In the genomic region with DNA sequence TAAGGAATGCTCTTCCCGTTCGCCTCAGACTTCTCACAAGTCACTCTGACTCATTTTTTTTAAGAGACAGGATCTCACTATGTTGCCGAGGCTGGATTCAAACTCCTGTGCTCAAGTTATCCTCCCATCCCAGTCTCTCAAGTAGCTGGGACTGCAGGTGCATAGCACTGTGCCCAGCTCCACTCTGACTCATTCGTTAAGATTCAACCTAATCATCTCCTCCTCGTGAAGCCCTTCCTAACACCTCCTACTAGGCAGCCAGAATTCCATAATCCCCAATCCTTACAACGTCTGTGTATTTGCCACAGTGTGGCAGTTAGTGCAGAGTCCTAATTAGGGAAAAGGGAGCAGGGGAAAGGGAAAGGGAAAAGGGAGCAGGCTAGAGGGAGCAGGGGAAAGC, we compare ENCODE assay signal across 34 cellular contexts. TPM values are rescaled to one million over a fixed set of nuclear protein-coding genes. Genes with fewer than 3 reads are reported as not detected.
"Had no signal": no experiment of that assay in that cellular context is flagged by ENCODE, and none has a peak within 500 bp of the region (broad histone marks: within the 10 kb centered on the region; RNA-seq: fewer than 3 reads in every experiment).

No MANE protein-coding gene starts in this region.

- H3K4me3 ChIP-seq: ascending aorta had no signal

- H3K4me1 Mint-ChIP-seq: activated B cell treated with CpG ODN at 0.5 μM for 24 hours; activated CD4-positive, alpha-beta T cell treated with anti-CD3 and anti-CD28 coated beads, Interleukin-2, amount 10 ng/mL, durations not matched to agents 24 days and 14 days; brain had no signal

- H3K4me1 ChIP-seq: ascending aorta had no signal

- ATAC-seq: activated CD8-positive, alpha-beta T cell treated with anti-CD3 and anti-CD28 coated beads for 36 hours; activated naive CD4-positive, alpha-beta T cell treated with anti-CD3 and anti-CD28 coated beads, Interleukin-2, amount 50 U/mL, for 72 hours; activated T-cell treated with anti-CD3 and anti-CD28 coated beads, Interleukin-2, amount 50 U/mL, for 4 hours; activated T-cell treated with anti-CD3 and anti-CD28 coated beads, Interleukin-2, amount 50 U/mL, for 72 hours; activated T-helper 17 cell treated with anti-CD3 and anti-CD28 coated beads, Interleukin-2, amount 50 U/mL, for 72 hours had no signal

- H3K27me3 ChIP-seq: ascending aorta had no signal

- H3K27me3 Mint-ChIP-seq: activated CD4-positive, alpha-beta memory T cell treated with anti-CD3 and anti-CD28 coated beads for 36 hours; activated CD8-positive, alpha-beta T cell treated with anti-CD3 and anti-CD28 coated beads for 36 hours; activated naive CD8-positive, alpha-beta T cell treated with anti-CD3 and anti-CD28 coated beads for 36 hours had no signal

- DNase-seq: activated B cell treated with CpG ODN at 0.5 μM for 24 hours; activated CD4-positive, alpha-beta memory T cell treated with anti-CD3 and anti-CD28 coated beads for 36 hours; activated CD4-positive, alpha-beta T cell treated with anti-CD3 and anti-CD28 coated beads for 4 hours; activated CD4-positive, alpha-beta T cell treated with anti-CD3 and anti-CD28 coated beads, Interleukin-2, amount 50 U/mL, for 1 hour; activated CD4-positive, alpha-beta T cell treated with anti-CD3 and anti-CD28 coated beads, Interleukin-2, amount 50 U/mL, for 4 hours; activated CD4-positive, CD25-positive, alpha-beta regulatory T cell treated with anti-CD3 and anti-CD28 coated beads, Interleukin-2, amount 50 U/mL, for 72 hours; activated CD8-positive, alpha-beta memory T cell treated with anti-CD3 and anti-CD28 coated beads, Interleukin-2, amount 50 U/mL, for 4 hours; activated CD8-positive, alpha-beta T cell treated with anti-CD3 and anti-CD28 coated beads for 36 hours; activated effector memory CD4-positive, alpha-beta T cell treated with anti-CD3 and anti-CD28 coated beads, Interleukin-2, amount 50 U/mL, for 16 hours; activated gamma-delta T cell treated with Interleukin-2 at 50 U/mL for 16 hours; activated naive CD4-positive, alpha-beta T cell; activated naive CD4-positive, alpha-beta T cell treated with anti-CD3 and anti-CD28 coated beads for 36 hours; activated naive CD4-positive, alpha-beta T cell treated with anti-CD3 and anti-CD28 coated beads, Interleukin-2, amount 50 U/mL, for 16 hours; activated naive CD8-positive, alpha-beta T cell treated with anti-CD3 and anti-CD28 coated beads for 36 hours; activated T-cell treated with anti-CD3 and anti-CD28 coated beads for 4 hours; activated T-cell treated with anti-CD3 and anti-CD28 coated beads, Interleukin-2, amount 50 U/mL, for 1 hour; activated T-cell treated with anti-CD3 and anti-CD28 coated beads, Interleukin-2, amount 50 U/mL, for 4 hours; activated T-cell treated with anti-CD3 and anti-CD28 coated beads, Interleukin-2, amount 50 U/mL, for 72 hours; amygdala; anterior cingulate cortex; central memory CD4-positive, alpha-beta T cell; T-helper 1 cell; T-helper 2 cell; T-helper 9 cell had no signal

- H3K9me3 ChIP-seq: ascending aorta had no signal

- H3K4me3 Mint-ChIP-seq: activated B cell treated with CpG ODN at 0.5 μM for 24 hours; activated CD4-positive, alpha-beta memory T cell treated with anti-CD3 and anti-CD28 coated beads for 36 hours; activated CD4-positive, alpha-beta T cell treated with anti-CD3 and anti-CD28 coated beads, Interleukin-2, amount 10 ng/mL, durations not matched to agents 24 days and 14 days; activated CD8-positive, alpha-beta T cell treated with anti-CD3 and anti-CD28 coated beads for 36 hours; activated naive CD4-positive, alpha-beta T cell treated with anti-CD3 and anti-CD28 coated beads for 36 hours; activated naive CD8-positive, alpha-beta T cell treated with anti-CD3 and anti-CD28 coated beads for 36 hours; activated T-cell treated with anti-CD3 and anti-CD28 coated beads, Interleukin-2, amount 50 U/mL, for 4 hours; activated T-cell treated with anti-CD3 and anti-CD28 coated beads, Interleukin-2, amount 50 U/mL, for 72 hours; activated T-helper 1 cell treated with anti-CD3 and anti-CD28 coated beads, Interleukin-12 subunit alpha, Interleukin-12 subunit beta, Interleukin-2, Interleukin-4 antibody, amounts not matched to agents 30 ng/mL and 10 ng/mL and 1 ng/mL, durations not matched to agents 14 hours and 24 hours and 36 hours; activated T-helper 17 cell treated with anti-CD3 and anti-CD28 coated beads, Interleukin-2, amount 50 U/mL, for 72 hours; brain; T-helper 1 cell treated with Interleukin-12 subunit alpha and Interleukin-12 subunit beta and Interleukin-4 antibody, amounts not matched to agents 30 μg/mL and 1 μg/mL, for 36 hours; T-helper 2 cell treated with Interferon-gamma antibody and Interleukin-4, amounts not matched to agents 5 μg/mL and 100 μg/mL, for 36 hours had no signal

- H3K27ac Mint-ChIP-seq: activated B cell treated with CpG ODN at 0.5 μM for 24 hours; activated CD4-positive, alpha-beta memory T cell treated with anti-CD3 and anti-CD28 coated beads for 36 hours; activated CD4-positive, alpha-beta T cell treated with anti-CD3 and anti-CD28 coated beads, Interleukin-2, amount 10 ng/mL, durations not matched to agents 24 days and 14 days; activated CD8-positive, alpha-beta T cell treated with anti-CD3 and anti-CD28 coated beads for 36 hours; activated naive CD4-positive, alpha-beta T cell treated with anti-CD3 and anti-CD28 coated beads for 36 hours; activated naive CD4-positive, alpha-beta T cell treated with anti-CD3 and anti-CD28 coated beads, Interleukin-2, amount 50 U/mL, for 72 hours; activated naive CD8-positive, alpha-beta T cell treated with anti-CD3 and anti-CD28 coated beads for 36 hours; activated T-cell treated with anti-CD3 and anti-CD28 coated beads, Interleukin-2, amount 50 U/mL, for 72 hours; activated T-helper 1 cell treated with anti-CD3 and anti-CD28 coated beads, Interleukin-12 subunit alpha, Interleukin-12 subunit beta, Interleukin-2, Interleukin-4 antibody, amounts not matched to agents 30 ng/mL and 10 ng/mL and 1 ng/mL, durations not matched to agents 14 hours and 24 hours and 36 hours; activated T-helper 17 cell treated with anti-CD3 and anti-CD28 coated beads, Interleukin-2, amount 50 U/mL, for 72 hours; brain; T-helper 1 cell treated with Interleukin-12 subunit alpha and Interleukin-12 subunit beta and Interleukin-4 antibody, amounts not matched to agents 30 μg/mL and 1 μg/mL, for 36 hours; T-helper 2 cell treated with Interferon-gamma antibody and Interleukin-4, amounts not matched to agents 5 μg/mL and 100 μg/mL, for 36 hours had no signal

- H3K27ac ChIP-seq: ascending aorta, VCaP had no signal

- H3K36me3 ChIP-seq: ascending aorta had no signal

- H3K36me3 Mint-ChIP-seq: activated CD4-positive, alpha-beta memory T cell treated with anti-CD3 and anti-CD28 coated beads for 36 hours; activated naive CD4-positive, alpha-beta T cell treated with anti-CD3 and anti-CD28 coated beads, Interleukin-2, amount 50 U/mL, for 72 hours; activated naive CD8-positive, alpha-beta T cell treated with anti-CD3 and anti-CD28 coated beads for 36 hours; brain had no signal

- H3K9me3 Mint-ChIP-seq: activated B cell treated with CpG ODN at 0.5 μM for 24 hours; activated CD4-positive, alpha-beta memory T cell treated with anti-CD3 and anti-CD28 coated beads for 36 hours; activated CD4-positive, alpha-beta T cell treated with anti-CD3 and anti-CD28 coated beads, Interleukin-2, amount 10 ng/mL, durations not matched to agents 24 days and 14 days; activated CD8-positive, alpha-beta T cell treated with anti-CD3 and anti-CD28 coated beads for 36 hours; activated naive CD4-positive, alpha-beta T cell treated with anti-CD3 and anti-CD28 coated beads for 36 hours; activated naive CD4-positive, alpha-beta T cell treated with anti-CD3 and anti-CD28 coated beads, Interleukin-2, amount 50 U/mL, for 72 hours; activated naive CD8-positive, alpha-beta T cell treated with anti-CD3 and anti-CD28 coated beads for 36 hours; activated T-cell treated with anti-CD3 and anti-CD28 coated beads, Interleukin-2, amount 50 U/mL, for 4 hours; activated T-cell treated with anti-CD3 and anti-CD28 coated beads, Interleukin-2, amount 50 U/mL, for 72 hours; activated T-helper 1 cell treated with anti-CD3 and anti-CD28 coated beads, Interleukin-12 subunit alpha, Interleukin-12 subunit beta, Interleukin-2, Interleukin-4 antibody, amounts not matched to agents 30 ng/mL and 10 ng/mL and 1 ng/mL, durations not matched to agents 14 hours and 24 hours and 36 hours; brain; T-helper 1 cell treated with Interleukin-12 subunit alpha and Interleukin-12 subunit beta and Interleukin-4 antibody, amounts not matched to agents 30 μg/mL and 1 μg/mL, for 36 hours; T-helper 2 cell treated with Interferon-gamma antibody and Interleukin-4, amounts not matched to agents 5 μg/mL and 100 μg/mL, for 36 hours had no signal

RNA-seq across cellular contexts. Expression of a gene that starts 26.4 kb away (rescaled TPM):
- total RNA-seq: activated B cell treated with CpG ODN at 0.5 μM for 24 hours; activated CD4-positive, alpha-beta memory T cell treated with anti-CD3 and anti-CD28 coated beads for 36 hours; activated CD4-positive, alpha-beta T cell treated with anti-CD3 and anti-CD28 coated beads, Interleukin-2, amount 10 ng/mL, durations not matched to agents 24 days and 14 days; activated CD8-positive, alpha-beta memory T cell treated with anti-CD3 and anti-CD28 coated beads for 36 hours; activated naive CD4-positive, alpha-beta T cell treated with anti-CD3 and anti-CD28 coated beads for 36 hours; activated T-cell treated with anti-CD3 and anti-CD28 coated beads, Interleukin-2, amount 50 U/mL, for 4 hours; activated T-helper 1 cell treated with anti-CD3 and anti-CD28 coated beads, Interleukin-12 subunit alpha, Interleukin-12 subunit beta, Interleukin-2, Interleukin-4 antibody, amounts not matched to agents 30 ng/mL and 10 ng/mL and 1 ng/mL, durations not matched to agents 14 hours and 24 hours and 36 hours; ascending aorta had no signal
